16 cellular contexts compared by ENCODE assay signal in genomic region chr4:118389731-118390520, GRCh38. TPM values are rescaled to one million over a fixed set of nuclear protein-coding genes. Genes with fewer than 3 reads are reported as not detected.
DNase-seq lines count a peak whose midpoint lies in the region; ATAC-seq, FAIRE-seq and TF ChIP-seq lines count a peak whose summit lies in the region.
"Had no signal": no experiment of that assay in that cellular context is flagged by ENCODE, and none has a peak within 500 bp of the region (broad histone marks: within the 10 kb centered on the region; RNA-seq: fewer than 3 reads in every experiment).

No MANE protein-coding gene starts in this region.

- H3K4me1 ChIP-seq in ACC112 (ENCODE audit: control insufficient read depth, insufficient read depth, low read length, unreplicated experiment) (no peaks in the 10 kb centered on the region), spleen (no peaks in the 10 kb centered on the region)
- H3K4me1 ChIP-seq: A549 had no signal

- H3K9me3 ChIP-seq in MG63 (peaks cover 2% of the 10 kb centered on the region), spleen (peaks cover 0 to 38% (median 23%) of the 10 kb centered on the region in 8 donors)
- H3K9me3 ChIP-seq: A549, BE2C had no signal

- DNase-seq in EL (peak; percentile 10), MG63 (peak; percentile 23), fibroblast of gingiva (ENCODE audit: low read depth) (peak; percentile 51), spleen (no peak), GM12892 (ENCODE audit: insufficient read length) (no peak)
- no peak for DNase-seq in activated effector memory CD4-positive, alpha-beta T cell treated with anti-CD3 and anti-CD28 coated beads, Interleukin-2, amount 50 U/mL, for 16 hours
- DNase-seq: BE2C; CD8-positive, alpha-beta memory T cell; KG1; NCI-H1105 treated with DMSO at 0.1 percent for 48 hours; NCI-H187; NCI-H446 had no signal

- no peaks in the 10 kb centered on the region for H3K36me3 ChIP-seq in ACC112 (ENCODE audit: insufficient read depth, low read length)
- H3K36me3 ChIP-seq in MG63 = no peaks in the 10 kb centered on the region
- H3K36me3 ChIP-seq in spleen = no peaks in the 10 kb centered on the region
- H3K36me3 ChIP-seq: BE2C had no signal

- no peak for ATAC-seq in GM19452 (IDR thresholded peaks at IDR 0.05; ENCODE audit: unreplicated experiment)
- ATAC-seq: A549 had no signal

- TF ChIP-seq CTCF in spleen (IDR thresholded peaks at IDR 0.05 in 8 of 11, conservative IDR thresholded peaks at IDR 0.05 in 3 of 11) = no peak

- no peak for FAIRE-seq in GM12892 (lab: Jason Lieb, UNC)
- FAIRE-seq: A549 had no signal

- H3K27ac ChIP-seq in ACC112 (ENCODE audit: low read depth, low read length) (no peak overlapping the region), spleen (no peak overlapping the region)
- H3K27ac ChIP-seq: A549, SK-N-MC had no signal

- intact Hi-C loops in spleen (cut with DNase I; ENCODE audit: low total_unique reads) = no loop called here

- TF ChIP-seq POLR2A in spleen (IDR thresholded peaks at IDR 0.05) (no peak), GM12892 (IDR thresholded peaks at IDR 0.05; ENCODE audit: low read depth, low read length) (no peak)

- peak overlapping the region; percentile 17 for H2AFZ ChIP-seq in ACC112 (ENCODE audit: low read length, unreplicated experiment)

- H3K4me3 ChIP-seq in ACC112 (ENCODE audit: low read depth, low read length) = no peak overlapping the region
- no peak overlapping the region for H3K4me3 ChIP-seq in MG63
- no peak overlapping the region for H3K4me3 ChIP-seq in spleen
- H3K4me3 ChIP-seq: A549, SK-N-MC had no signal

- H3K27me3 ChIP-seq in ACC112 (ENCODE audit: insufficient read depth, low read length) = no peaks in the 10 kb centered on the region
- no peaks in the 10 kb centered on the region for H3K27me3 ChIP-seq in MG63
- peaks cover 0 to 4% (median 0%) of the 10 kb centered on the region in 7 donors for H3K27me3 ChIP-seq in spleen (replicated peaks in 1 of 7)
- H3K27me3 ChIP-seq: BE2C had no signal

- no peaks in the 10 kb centered on the region for H3K79me2 ChIP-seq in ACC112 (ENCODE audit: control insufficient read depth, insufficient read depth, low read length, unreplicated experiment)

- 78 to 85% (median 79%) methylated on average over 8 of the region's 8 CpGs for WGBS in spleen, 5 donors

RNA-seq across cellular contexts. Expression of gene PRSS12, which starts 37.1 kb away (rescaled TPM):
- total RNA-seq in MG63 (2014; rRNA removed; shearing (Covaris generic); ENCODE audit: low replicate concordance) = 113 and 165 TPM in 2 replicates
- under 1 TPM in 2 of 7 donors, not detected in 5; 0.10 to 0.44 TPM for total RNA-seq in spleen
- polyA plus RNA-seq in spleen = under 1 TPM; 0.03 to 0.12 (median 0.09) TPM
- 0.19 TPM for polyA plus RNA-seq in GM12892 (2012; ENCODE audit: missing spikeins)
- total RNA-seq: CD8-positive, alpha-beta memory T cell had no signal
- polyA plus RNA-seq: CD8-positive, alpha-beta memory T cell had no signal

Comparison
In these comparisons a context has a peak if more than half of its experiments do, and no peak if none do; other contexts are left out.
1. DNase-seq: peak in EL (single experiment), MG63 (single experiment) and fibroblast of gingiva (single experiment); none in spleen (single experiment), activated effector memory CD4-positive, alpha-beta T cell treated with anti-CD3 and anti-CD28 coated beads, Interleukin-2, amount 50 U/mL, for 16 hours (single experiment) and GM12892 (single experiment).
2. RNA of gene PRSS12, which starts 37.1 kb away (total RNA-seq): 113 to 165 TPM in MG63; 0.10 to 0.44 TPM in spleen; every median in the first group is over 10 times any median in the second.